In genomic region chr4:86108834-86109233, GRCh38 we compare ENCODE assay signal across 1 cellular context.
TF ChIP-seq lines count a peak whose summit lies in the region.

No MANE protein-coding gene starts in this region.

TF ChIP-seq in HepG2, 621 proteins besides CTCF, POLR2A, EP300 and RAD21 (continued from another document and continues in another):
- TF ChIP-seq, protein P1, sequence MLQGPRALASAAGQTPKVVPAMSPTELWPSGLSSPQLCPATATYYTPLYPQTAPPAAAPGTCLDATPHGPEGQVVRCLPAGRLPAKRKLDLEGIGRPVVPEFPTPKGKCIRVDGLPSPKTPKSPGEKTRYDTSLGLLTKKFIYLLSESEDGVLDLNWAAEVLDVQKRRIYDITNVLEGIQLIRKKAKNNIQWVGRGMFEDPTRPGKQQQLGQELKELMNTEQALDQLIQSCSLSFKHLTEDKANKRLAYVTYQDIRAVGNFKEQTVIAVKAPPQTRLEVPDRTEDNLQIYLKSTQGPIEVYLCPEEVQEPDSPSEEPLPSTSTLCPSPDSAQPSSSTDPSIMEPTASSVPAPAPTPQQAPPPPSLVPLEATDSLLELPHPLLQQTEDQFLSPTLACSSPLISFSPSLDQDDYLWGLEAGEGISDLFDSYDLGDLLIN (CRISPR knock-in tag; IDR thresholded peaks at IDR 0.05; ENCODE audit: borderline replicate concordance), result no peak
- no peak for TF ChIP-seq ZNF616 (CRISPR knock-in tag; IDR thresholded peaks at IDR 0.05; ENCODE audit: low read depth)
- TF ChIP-seq ZNF678 (CRISPR knock-in tag; IDR thresholded peaks at IDR 0.05), result no peak
- no peak for TF ChIP-seq KDM5B (CRISPR knock-in tag; IDR thresholded peaks at IDR 0.05; ENCODE audit: borderline replicate concordance)
- TF ChIP-seq ZFP62 (CRISPR knock-in tag; IDR thresholded peaks at IDR 0.05), result no peak
- TF ChIP-seq KMT2A (CRISPR knock-in tag; IDR thresholded peaks at IDR 0.05), result no peak
- no peak for TF ChIP-seq PAWR (CRISPR knock-in tag; IDR thresholded peaks at IDR 0.05; ENCODE audit: borderline replicate concordance)
- TF ChIP-seq ZNF276 (CRISPR knock-in tag; IDR thresholded peaks at IDR 0.05; ENCODE audit: low read depth), result no peak
- no peak for TF ChIP-seq ZNF33A (CRISPR knock-in tag; IDR thresholded peaks at IDR 0.05; ENCODE audit: borderline replicate concordance)
- TF ChIP-seq ZNF24 (IDR thresholded peaks at IDR 0.05), result peak; percentile 74; the same call in 1 of the 2 replicates
- TF ChIP-seq, protein P2, sequence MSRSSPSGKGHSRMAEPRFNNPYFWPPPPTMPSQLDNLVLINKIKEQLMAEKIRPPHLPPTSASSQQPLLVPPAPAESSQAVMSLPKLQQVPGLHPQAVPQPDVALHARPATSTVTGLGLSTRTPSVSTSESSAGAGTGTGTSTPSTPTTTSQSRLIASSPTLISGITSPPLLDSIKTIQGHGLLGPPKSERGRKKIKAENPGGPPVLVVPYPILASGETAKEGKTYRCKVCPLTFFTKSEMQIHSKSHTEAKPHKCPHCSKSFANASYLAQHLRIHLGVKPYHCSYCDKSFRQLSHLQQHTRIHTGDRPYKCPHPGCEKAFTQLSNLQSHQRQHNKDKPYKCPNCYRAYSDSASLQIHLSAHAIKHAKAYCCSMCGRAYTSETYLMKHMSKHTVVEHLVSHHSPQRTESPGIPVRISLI (CRISPR knock-in tag; IDR thresholded peaks at IDR 0.05; ENCODE audit: borderline replicate concordance), result no peak
- TF ChIP-seq GZF1 (CRISPR knock-in tag; IDR thresholded peaks at IDR 0.05), result no peak
- TF ChIP-seq HCFC1 (IDR thresholded peaks at IDR 0.05; ENCODE audit: low read depth, low read length), result no peak
- TF ChIP-seq NCOA1 (CRISPR knock-in tag; IDR thresholded peaks at IDR 0.05), result no peak
- no peak for TF ChIP-seq HNRNPUL1 (IDR thresholded peaks at IDR 0.05; ENCODE audit: low read depth, low read length)
- no peak for TF ChIP-seq MED8 (CRISPR knock-in tag; IDR thresholded peaks at IDR 0.05; ENCODE audit: insufficient replicate concordance)
- TF ChIP-seq SPEN (CRISPR knock-in tag; IDR thresholded peaks at IDR 0.05; ENCODE audit: low read depth), result no peak
- TF ChIP-seq NCOA2 (CRISPR knock-in tag; IDR thresholded peaks at IDR 0.05), result 0 out of 2 replicates have a peak, but pooled peaks have one; percentile 30
- TF ChIP-seq XRCC5 (optimal IDR thresholded peaks at IDR 0.05; ENCODE audit: low read length), result no peak
- TF ChIP-seq ZBTB3 (CRISPR knock-in tag; IDR thresholded peaks at IDR 0.05; ENCODE audit: borderline replicate concordance, low read depth), result no peak
- no peak for TF ChIP-seq SIN3B (IDR thresholded peaks at IDR 0.05; ENCODE audit: low read length)
- TF ChIP-seq ZBTB46 (CRISPR knock-in tag; IDR thresholded peaks at IDR 0.05; ENCODE audit: borderline replicate concordance), result no peak
- TF ChIP-seq ZNF576 (CRISPR knock-in tag; IDR thresholded peaks at IDR 0.05), result no peak
- peak; percentile 48; the same call in 1 of the 2 replicates for TF ChIP-seq GATAD2A (CRISPR knock-in tag; IDR thresholded peaks at IDR 0.05)
- peak; percentile 79 for TF ChIP-seq FOXA1 (IDR thresholded peaks at IDR 0.05)
- peak; percentile 90 for TF ChIP-seq FOXA1 (CRISPR knock-in tag; IDR thresholded peaks at IDR 0.05)
- TF ChIP-seq EHMT2 (IDR thresholded peaks at IDR 0.05; ENCODE audit: borderline replicate concordance, low read depth, low read length), result no peak
- TF ChIP-seq, protein P3, sequence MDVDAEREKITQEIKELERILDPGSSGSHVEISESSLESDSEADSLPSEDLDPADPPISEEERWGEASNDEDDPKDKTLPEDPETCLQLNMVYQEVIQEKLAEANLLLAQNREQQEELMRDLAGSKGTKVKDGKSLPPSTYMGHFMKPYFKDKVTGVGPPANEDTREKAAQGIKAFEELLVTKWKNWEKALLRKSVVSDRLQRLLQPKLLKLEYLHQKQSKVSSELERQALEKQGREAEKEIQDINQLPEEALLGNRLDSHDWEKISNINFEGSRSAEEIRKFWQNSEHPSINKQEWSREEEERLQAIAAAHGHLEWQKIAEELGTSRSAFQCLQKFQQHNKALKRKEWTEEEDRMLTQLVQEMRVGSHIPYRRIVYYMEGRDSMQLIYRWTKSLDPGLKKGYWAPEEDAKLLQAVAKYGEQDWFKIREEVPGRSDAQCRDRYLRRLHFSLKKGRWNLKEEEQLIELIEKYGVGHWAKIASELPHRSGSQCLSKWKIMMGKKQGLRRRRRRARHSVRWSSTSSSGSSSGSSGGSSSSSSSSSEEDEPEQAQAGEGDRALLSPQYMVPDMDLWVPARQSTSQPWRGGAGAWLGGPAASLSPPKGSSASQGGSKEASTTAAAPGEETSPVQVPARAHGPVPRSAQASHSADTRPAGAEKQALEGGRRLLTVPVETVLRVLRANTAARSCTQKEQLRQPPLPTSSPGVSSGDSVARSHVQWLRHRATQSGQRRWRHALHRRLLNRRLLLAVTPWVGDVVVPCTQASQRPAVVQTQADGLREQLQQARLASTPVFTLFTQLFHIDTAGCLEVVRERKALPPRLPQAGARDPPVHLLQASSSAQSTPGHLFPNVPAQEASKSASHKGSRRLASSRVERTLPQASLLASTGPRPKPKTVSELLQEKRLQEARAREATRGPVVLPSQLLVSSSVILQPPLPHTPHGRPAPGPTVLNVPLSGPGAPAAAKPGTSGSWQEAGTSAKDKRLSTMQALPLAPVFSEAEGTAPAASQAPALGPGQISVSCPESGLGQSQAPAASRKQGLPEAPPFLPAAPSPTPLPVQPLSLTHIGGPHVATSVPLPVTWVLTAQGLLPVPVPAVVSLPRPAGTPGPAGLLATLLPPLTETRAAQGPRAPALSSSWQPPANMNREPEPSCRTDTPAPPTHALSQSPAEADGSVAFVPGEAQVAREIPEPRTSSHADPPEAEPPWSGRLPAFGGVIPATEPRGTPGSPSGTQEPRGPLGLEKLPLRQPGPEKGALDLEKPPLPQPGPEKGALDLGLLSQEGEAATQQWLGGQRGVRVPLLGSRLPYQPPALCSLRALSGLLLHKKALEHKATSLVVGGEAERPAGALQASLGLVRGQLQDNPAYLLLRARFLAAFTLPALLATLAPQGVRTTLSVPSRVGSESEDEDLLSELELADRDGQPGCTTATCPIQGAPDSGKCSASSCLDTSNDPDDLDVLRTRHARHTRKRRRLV (CRISPR knock-in tag; IDR thresholded peaks at IDR 0.05), result no peak
- no peak for TF ChIP-seq ARID4A (CRISPR knock-in tag; IDR thresholded peaks at IDR 0.05; ENCODE audit: borderline replicate concordance)
- no peak for TF ChIP-seq ZNF674 (CRISPR knock-in tag; IDR thresholded peaks at IDR 0.05; ENCODE audit: low read depth)
- TF ChIP-seq CSRNP2 (CRISPR knock-in tag; conservative IDR thresholded peaks at IDR 0.05; ENCODE audit: low read depth), result no peak
- no peak for TF ChIP-seq HNRNPL (IDR thresholded peaks at IDR 0.05; ENCODE audit: low read depth, low read length)
- TF ChIP-seq ZNF296 (CRISPR knock-in tag; conservative IDR thresholded peaks at IDR 0.05), result no peak
- no peak for TF ChIP-seq NRL (CRISPR knock-in tag; IDR thresholded peaks at IDR 0.05; ENCODE audit: borderline replicate concordance)
- no peak for TF ChIP-seq ZNF234 (CRISPR knock-in tag; conservative IDR thresholded peaks at IDR 0.05)
- TF ChIP-seq PRDM15 (CRISPR knock-in tag; IDR thresholded peaks at IDR 0.05), result no peak
- no peak for TF ChIP-seq SP5 (CRISPR knock-in tag; IDR thresholded peaks at IDR 0.05; ENCODE audit: borderline replicate concordance, low read depth)
- TF ChIP-seq CAMTA2 (CRISPR knock-in tag; IDR thresholded peaks at IDR 0.05; ENCODE audit: borderline replicate concordance), result no peak
